ENCODE assay signal across 8 cellular contexts in genomic region chr21:45151484-45152115, GRCh38.
DNase-seq lines count a peak whose midpoint lies in the region; ATAC-seq and TF ChIP-seq lines count a peak whose summit lies in the region.
"Had no signal": no experiment of that assay in that cellular context is flagged by ENCODE, and none has a peak within 500 bp of the region (broad histone marks: within the 10 kb centered on the region; RNA-seq: fewer than 3 reads in every experiment).

No MANE protein-coding gene starts in this region.

- H3K9me3 ChIP-seq in body of pancreas, result no peaks in the 10 kb centered on the region

- H3K4me3 Mint-ChIP-seq in activated naive CD8-positive, alpha-beta T cell treated with anti-CD3 and anti-CD28 coated beads for 36 hours, result peak overlapping the region; percentile 71
- peak overlapping the region in 2 of 3 experiments; percentile 50 to 82 for H3K4me3 Mint-ChIP-seq in nephron

- intact Hi-C loops in body of pancreas (cut with DNase I), result no loop called here

- H3K4me1 Mint-ChIP-seq in activated naive CD8-positive, alpha-beta T cell treated with anti-CD3 and anti-CD28 coated beads for 36 hours, result peaks cover 22% of the 10 kb centered on the region
- H3K4me1 Mint-ChIP-seq in nephron, result peaks cover 55% of the 10 kb centered on the region

- no peak overlapping the region for H3K4me3 ChIP-seq in body of pancreas

- H3K27me3 Mint-ChIP-seq in activated naive CD8-positive, alpha-beta T cell treated with anti-CD3 and anti-CD28 coated beads for 36 hours, result no peaks in the 10 kb centered on the region
- no peaks in the 10 kb centered on the region for H3K27me3 Mint-ChIP-seq in nephron (ENCODE audit: low read depth)

- peaks cover 3% of the 10 kb centered on the region for H3K9me3 Mint-ChIP-seq in activated naive CD8-positive, alpha-beta T cell treated with anti-CD3 and anti-CD28 coated beads for 36 hours
- no peaks in the 10 kb centered on the region for H3K9me3 Mint-ChIP-seq in nephron

- no peak overlapping the region for H3K27ac ChIP-seq in body of pancreas

- TF ChIP-seq CTCF in nephron (IDR thresholded peaks at IDR 0.05; ENCODE audit: unreplicated experiment in 3 of 3) (no peak), body of pancreas (IDR thresholded peaks at IDR 0.05) (no peak)

- TF ChIP-seq POLR2A in body of pancreas (IDR thresholded peaks at IDR 0.05), result no peak

- WGBS in body of pancreas, 2 donors, result 71 to 82% methylated on average over 7 to 8 of the region's 8 CpGs

- no peak for ATAC-seq in body of pancreas

- peak overlapping the region; percentile 66 for H3K27ac Mint-ChIP-seq in activated naive CD8-positive, alpha-beta T cell treated with anti-CD3 and anti-CD28 coated beads for 36 hours
- H3K27ac Mint-ChIP-seq in nephron, result peak overlapping the region in 2 of 3 experiments; percentile 43 to 53

- no peaks in the 10 kb centered on the region for H3K36me3 ChIP-seq in body of pancreas (replicated peaks in 1 of 2; ENCODE audit: insufficient read depth in 1 of 2, low read depth in 2 of 2)

- H3K4me1 ChIP-seq in body of pancreas, result no peaks in the 10 kb centered on the region

- peaks cover 17% of the 10 kb centered on the region for H3K36me3 Mint-ChIP-seq in activated naive CD8-positive, alpha-beta T cell treated with anti-CD3 and anti-CD28 coated beads for 36 hours
- peaks cover 5% of the 10 kb centered on the region for H3K36me3 Mint-ChIP-seq in nephron (ENCODE audit: low read depth)

- no peaks in the 10 kb centered on the region for H3K27me3 ChIP-seq in body of pancreas

- DNase-seq in CD1c-positive myeloid dendritic cell (ENCODE audit: extremely low spot score) (peak; percentile 18), EH (ENCODE audit: low read depth) (peak; percentile 44), body of pancreas (no peak), NK-92 (lab: John Stamatoyannopoulos, UW; ENCODE audit: unreplicated experiment) (no peak), kidney tubule cell (ENCODE audit: low spot score) (no peak)
- DNase-seq in activated naive CD8-positive, alpha-beta T cell treated with anti-CD3 and anti-CD28 coated beads for 36 hours, result no peak
- DNase-seq: NCI-H774 had no signal

Comparison
In these comparisons a context has a peak if more than half of its experiments do, and no peak if none do; other contexts are left out.
1. DNase-seq: peak in CD1c-positive myeloid dendritic cell (single experiment) and EH (single experiment); none in activated naive CD8-positive, alpha-beta T cell treated with anti-CD3 and anti-CD28 coated beads for 36 hours (single experiment), body of pancreas (0 of 4), NK-92 (single experiment) and kidney tubule cell (single experiment).